In the genomic region with DNA sequence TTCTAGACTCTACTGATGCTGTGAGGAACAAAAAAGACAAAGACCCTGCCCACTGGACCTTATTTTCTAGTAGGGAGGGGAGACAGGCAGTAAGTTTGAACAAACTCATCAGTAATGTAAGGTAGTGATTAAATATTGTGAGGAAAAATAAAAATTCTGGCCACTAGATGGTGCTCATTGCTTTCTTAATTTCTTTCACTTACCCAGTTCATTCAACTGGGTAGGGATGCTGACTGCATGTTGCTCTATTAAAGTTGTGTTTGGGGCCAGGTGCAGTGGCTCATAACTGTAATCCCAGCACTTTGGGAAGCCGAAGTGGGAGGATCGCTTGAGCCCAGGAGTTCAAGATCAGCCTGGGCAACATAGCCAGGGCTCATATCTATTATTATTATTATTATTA, we compare ENCODE assay signal across 8 cellular contexts. TPM values are rescaled to one million over a fixed set of nuclear protein-coding genes. Genes with fewer than 3 reads are reported as not detected.
DNase-seq lines count a peak whose midpoint lies in the region; ATAC-seq, FAIRE-seq and TF ChIP-seq lines count a peak whose summit lies in the region.

No MANE protein-coding gene starts in this region.

- H3K27ac ChIP-seq in OCI-LY7 (ENCODE audit: low read depth, low read length, poor library complexity, severe bottlenecking) (no peak overlapping the region), lower lobe of right lung (no peak overlapping the region)

- H4K20me1 ChIP-seq in OCI-LY7 (ENCODE audit: insufficient read depth, low read length) = no peaks in the 10 kb centered on the region

- ATAC-seq in GM21825 (IDR thresholded peaks at IDR 0.05; ENCODE audit: unreplicated experiment) (peak; percentile 83), lower lobe of right lung (peak; percentile 90 to 91)

- DNase-seq in activated naive CD4-positive, alpha-beta T cell treated with anti-CD3 and anti-CD28 coated beads, Interleukin-2, amount 10 ng/mL, durations not matched to agents 7 days and 5 days = peak; percentile 35
- DNase-seq in activated naive CD4-positive, alpha-beta T cell treated with Interleukin-2 at 50 U/mL for 16 hours = no peak
- DNase-seq in LHCN-M2 (ENCODE audit: low read depth) = peak; percentile 72
- DNase-seq in OCI-LY7 (ENCODE audit: low spot score) = peak; percentile 76
- no peak for DNase-seq in lower lobe of right lung
- no peak for DNase-seq in UCSD-AML1 (lab: John Stamatoyannopoulos, UW; ENCODE audit: unreplicated experiment)

- H3K9me3 ChIP-seq in OCI-LY7 (ENCODE audit: low read length) (no peaks in the 10 kb centered on the region), lower lobe of right lung (no peaks in the 10 kb centered on the region)

- no peak overlapping the region for H3K4me3 ChIP-seq in OCI-LY7 (ENCODE audit: low read depth, low read length, poor library complexity, severe bottlenecking)
- no peak overlapping the region for H3K4me3 ChIP-seq in lower lobe of right lung

- peaks cover 36% of the 10 kb centered on the region for H3K4me1 Mint-ChIP-seq in activated naive CD4-positive, alpha-beta T cell treated with anti-CD3 and anti-CD28 coated beads, Interleukin-2, amount 10 ng/mL, durations not matched to agents 7 days and 5 days

- no peaks in the 10 kb centered on the region for H3K9me2 ChIP-seq in OCI-LY7 (ENCODE audit: insufficient read depth, low read length)

- H3K9me3 Mint-ChIP-seq in activated naive CD4-positive, alpha-beta T cell treated with anti-CD3 and anti-CD28 coated beads, Interleukin-2, amount 10 ng/mL, durations not matched to agents 7 days and 5 days = peaks cover 14% of the 10 kb centered on the region

- CTCF ChIA-PET in activated naive CD4-positive, alpha-beta T cell treated with anti-CD3 and anti-CD28 coated beads, Interleukin-2, amount 10 ng/mL, durations not matched to agents 7 days and 5 days (lab: Charles Lee) = interaction anchor here (0.7 to 5.2 kb wide), 16 partner anchors 9 to 455 kb away, joined by 3 to 61 read pairs (median 5); partner anchors contain the start of genes GBP1, GBP3 and GBP6
- CTCF ChIA-PET in OCI-LY7 (lab: Charles Lee; ENCODE audit: unreplicated experiment) = interaction anchor here (0.6 kb wide), 1 partner anchor 73 kb away, joined by 3 read pairs; no protein-coding TSS in a partner anchor

- peak; percentile 77 for TF ChIP-seq CTCF in OCI-LY7 (conservative IDR thresholded peaks at IDR 0.05; ENCODE audit: low read length)
- peak; percentile 56 for TF ChIP-seq CTCF in lower lobe of right lung (IDR thresholded peaks at IDR 0.05)

- POLR2A ChIA-PET in OCI-LY7 (lab: Charles Lee) = interaction anchor here (0.6 kb wide), 1 partner anchor 1443 kb away, joined by 3 read pairs; no protein-coding TSS in a partner anchor

- H3K36me3 ChIP-seq in OCI-LY7 (ENCODE audit: insufficient read depth, low read length) (no peaks in the 10 kb centered on the region), lower lobe of right lung (no peaks in the 10 kb centered on the region)

- H3K4me3 Mint-ChIP-seq in activated naive CD4-positive, alpha-beta T cell treated with anti-CD3 and anti-CD28 coated beads, Interleukin-2, amount 10 ng/mL, durations not matched to agents 7 days and 5 days = no peak overlapping the region

- H3K79me2 ChIP-seq in OCI-LY7 (ENCODE audit: insufficient read depth, low read depth, low read length) = no peaks in the 10 kb centered on the region

- FAIRE-seq in colon (lab: Jason Lieb, UNC) = peak; percentile 73

- no peaks in the 10 kb centered on the region for H3K27me3 ChIP-seq in lower lobe of right lung (ENCODE audit: low read depth)

- H3K27ac Mint-ChIP-seq in activated naive CD4-positive, alpha-beta T cell treated with anti-CD3 and anti-CD28 coated beads, Interleukin-2, amount 10 ng/mL, durations not matched to agents 7 days and 5 days = no peak overlapping the region

- intact Hi-C loops in OCI-LY7 (cut with micrococcal nuclease; ENCODE audit: unreplicated experiment) = loop anchor here (1.0 to 2.0 kb wide), 2 partner anchors 360 to 456 kb away; no protein-coding TSS in a partner anchor
- intact Hi-C loops in lower lobe of right lung (cut with DNase I) = no loop called here

- BruUV-seq in OCI-LY7 (replicated peaks; lab: Mats Ljungman, UMichigan) = no TSS peak

- no peaks in the 10 kb centered on the region for H3K27me3 Mint-ChIP-seq in activated naive CD4-positive, alpha-beta T cell treated with anti-CD3 and anti-CD28 coated beads, Interleukin-2, amount 10 ng/mL, durations not matched to agents 7 days and 5 days

- H3K36me3 Mint-ChIP-seq in activated naive CD4-positive, alpha-beta T cell treated with anti-CD3 and anti-CD28 coated beads, Interleukin-2, amount 10 ng/mL, durations not matched to agents 7 days and 5 days = peaks cover 13% of the 10 kb centered on the region

- H3K4me2 ChIP-seq in OCI-LY7 (ENCODE audit: low read length) = no peak overlapping the region

- no peak overlapping the region for H2AFZ ChIP-seq in OCI-LY7 (ENCODE audit: low read length)

- H3K4me1 ChIP-seq in OCI-LY7 (ENCODE audit: insufficient read depth, low read length, poor library complexity, severe bottlenecking) (peaks cover 7% of the 10 kb centered on the region), lower lobe of right lung (peaks cover 3% of the 10 kb centered on the region)

RNA-seq across cellular contexts. Expression of gene KYAT3, which starts 6.3 kb away (rescaled TPM):
- total RNA-seq in LHCN-M2 (2014; rRNA removed) (24.1 and 29.4 TPM in 2 replicates), OCI-LY7 (2022) (24.1 and 26.3 TPM in 2 replicates), lower lobe of right lung (20.6 TPM)
- polyA plus RNA-seq in LHCN-M2 (2012) = 16.5 TPM
- total RNA-seq in OCI-LY7 (2014; rRNA removed; shearing (Covaris generic)) = 5.9 and 7.5 TPM in 2 replicates

RNA-seq across cellular contexts. Expression of gene RBMXL1, which starts 6.3 kb away (rescaled TPM):
- total RNA-seq in LHCN-M2 (2014; rRNA removed) (6.4 and 7.7 TPM in 2 replicates), OCI-LY7 (2022) (13.7 and 15.3 TPM in 2 replicates), lower lobe of right lung (19.6 TPM)
- polyA plus RNA-seq in LHCN-M2 (2012) = 2.4 TPM
- total RNA-seq in OCI-LY7 (2014; rRNA removed; shearing (Covaris generic)) = 6.7 and 7.0 TPM in 2 replicates

RNA-seq across cellular contexts. Expression of gene GBP3, which starts 23.9 kb away (rescaled TPM):
- total RNA-seq in LHCN-M2 (2014; rRNA removed) (67.6 and 72.9 TPM in 2 replicates), OCI-LY7 (2022) (0.17 and 0.49 TPM in 2 replicates), lower lobe of right lung (60.2 TPM)
- polyA plus RNA-seq in LHCN-M2 (2012) = 35.8 TPM
- 0.25 and 0.28 TPM in 2 replicates for total RNA-seq in OCI-LY7 (2014; rRNA removed; shearing (Covaris generic))

Comparison
In these comparisons a context has a peak if more than half of its experiments do, and no peak if none do; other contexts are left out.
1. DNase-seq: peak in activated naive CD4-positive, alpha-beta T cell treated with anti-CD3 and anti-CD28 coated beads, Interleukin-2, amount 10 ng/mL, durations not matched to agents 7 days and 5 days (single experiment), LHCN-M2 (single experiment) and OCI-LY7 (single experiment); none in activated naive CD4-positive, alpha-beta T cell treated with Interleukin-2 at 50 U/mL for 16 hours (single experiment), lower lobe of right lung (single experiment) and UCSD-AML1 (single experiment).
2. RNA of gene GBP3, which starts 23.9 kb away (total RNA-seq): 67.6 to 72.9 TPM in LHCN-M2 and 60.2 TPM in lower lobe of right lung (single experiment); 0.17 to 0.49 TPM in OCI-LY7; every median in the first group is over 10 times any median in the second.